In genomic region chrX:7052541-7052940, GRCh38 we compare ENCODE assay signal across 22 cellular contexts.
"Had no signal": no experiment of that assay in that cellular context is flagged by ENCODE, and none has a peak within 500 bp of the region (broad histone marks: within the 10 kb centered on the region; RNA-seq: fewer than 3 reads in every experiment).

No MANE protein-coding gene starts in this region.

- FAIRE-seq: colon, endothelial cell of umbilical vein, frontal cortex, islet of Langerhans, keratinocyte had no signal

- H3K4me3 Mint-ChIP-seq: mesothelial cell of epicardium had no signal

- H3K4me1 Mint-ChIP-seq: mesothelial cell of epicardium had no signal

- DNase-seq: dermis blood vessel endothelial cell; dorsolateral prefrontal cortex; effector CD4-positive, alpha-beta T cell; effector memory CD4-positive, alpha-beta T cell; foreskin keratinocyte; heart left ventricle; hippocampal formation; left cardiac atrium; left lung; left ventricle myocardium superior; lower lobe of right lung; mesenchymal stem cell; mucosa of descending colon had no signal

- H3K9me3 ChIP-seq: esophagus muscularis mucosa, gastroesophageal sphincter, heart left ventricle, left lung, lower lobe of right lung, mucosa of descending colon had no signal

- H3K27me3 ChIP-seq: dorsolateral prefrontal cortex, esophagus muscularis mucosa, foreskin keratinocyte, gastroesophageal sphincter, heart left ventricle, left lung had no signal

- H3K9me3 Mint-ChIP-seq: mesothelial cell of epicardium had no signal

- ATAC-seq: foreskin keratinocyte, gastroesophageal sphincter, heart left ventricle, left cardiac atrium, left lung, left ventricle myocardium superior, lower lobe of right lung, mucosa of descending colon had no signal

- H3K27ac ChIP-seq: coronary artery, dorsolateral prefrontal cortex, esophagus muscularis mucosa, foreskin keratinocyte, gastroesophageal sphincter, heart left ventricle, left lung, lower lobe of right lung had no signal

- H3K27ac Mint-ChIP-seq: mesothelial cell of epicardium had no signal
